In genomic region chr7:140501941-140502340, GRCh38 we compare ENCODE assay signal across 28 cellular contexts. TPM values are rescaled to one million over a fixed set of nuclear protein-coding genes. Genes with fewer than 3 reads are reported as not detected.
DNase-seq lines count a peak whose midpoint lies in the region; ATAC-seq lines count a peak whose summit lies in the region.
"Had no signal": no experiment of that assay in that cellular context is flagged by ENCODE, and none has a peak within 500 bp of the region (broad histone marks: within the 10 kb centered on the region; RNA-seq: fewer than 3 reads in every experiment).

No MANE protein-coding gene starts in this region.

- H3K79me1 ChIP-seq in mesenchymal stem cell (replicated peaks; ENCODE audit: low read length, poor library complexity, severe bottlenecking), result no peaks in the 10 kb centered on the region

- no peak overlapping the region for H3K9ac ChIP-seq in mesenchymal stem cell (ENCODE audit: low read length)
- H3K9ac ChIP-seq: BLaER1 treated with 17β-estradiol and CSF1 and Interleukin-3, amounts not matched to agents 10 nM and 100 nM had no signal

- no peak overlapping the region for H3K4me3 ChIP-seq in mesenchymal stem cell (ENCODE audit: insufficient read depth in 1 of 2, low read depth in 1 of 2, low read length in 2 of 2)
- H3K4me3 ChIP-seq: BLaER1 treated with 17β-estradiol and CSF1 and Interleukin-3, amounts not matched to agents 10 nM and 100 nM; hepatocyte; left lung; SJSA1; spleen; testis; uterus had no signal

- H3K36me3 ChIP-seq in mesenchymal stem cell (ENCODE audit: control insufficient read depth in 1 of 2, insufficient read depth in 2 of 2, low read depth in 1 of 2, low read length in 2 of 2), result no peaks in the 10 kb centered on the region
- H3K36me3 ChIP-seq: BLaER1 treated with 17β-estradiol and CSF1 and Interleukin-3, amounts not matched to agents 10 nM and 100 nM; left lung; SJSA1; spleen; uterus had no signal

- no peak overlapping the region for H3K18ac ChIP-seq in mesenchymal stem cell (ENCODE audit: low read depth in 1 of 2, low read length in 2 of 2)

- peak overlapping the region; percentile 39 for H4K91ac ChIP-seq in mesenchymal stem cell (ENCODE audit: low read length)

- no peak overlapping the region for H3K4ac ChIP-seq in mesenchymal stem cell (ENCODE audit: low read depth in 1 of 2, low read length in 2 of 2)

- H2AFZ ChIP-seq in mesenchymal stem cell (ENCODE audit: low read depth, low read length), result no peak overlapping the region
- H2AFZ ChIP-seq: hepatocyte had no signal

- H3K27ac ChIP-seq in mesenchymal stem cell (ENCODE audit: low read length, poor library complexity, severe bottlenecking), result no peak overlapping the region
- H3K27ac ChIP-seq: BLaER1 treated with 17β-estradiol and CSF1 and Interleukin-3, amounts not matched to agents 10 nM and 100 nM; foreskin keratinocyte; hepatocyte; left lung; SJSA1; spleen; testis; uterus had no signal

- H3K9me3 ChIP-seq in mesenchymal stem cell (ENCODE audit: control insufficient read depth, low read length), result no peaks in the 10 kb centered on the region
- H3K9me3 ChIP-seq: BLaER1 treated with 17β-estradiol and CSF1 and Interleukin-3, amounts not matched to agents 10 nM and 100 nM; left lung; SJSA1; spleen; testis; uterus had no signal

- H4K8ac ChIP-seq in mesenchymal stem cell (ENCODE audit: low read length), result no peak overlapping the region

- WGBS in mesenchymal stem cell, result 89% methylated on average over 4 of the region's 4 CpGs

- H2BK120ac ChIP-seq in mesenchymal stem cell (ENCODE audit: low read depth, low read length), result no peak overlapping the region

- H3K23ac ChIP-seq in mesenchymal stem cell (ENCODE audit: low read length in 2 of 2), result no peak overlapping the region

- H3K4me2 ChIP-seq in mesenchymal stem cell (ENCODE audit: low read length, poor library complexity, severe bottlenecking), result no peak overlapping the region
- H3K4me2 ChIP-seq: BLaER1 treated with 17β-estradiol and CSF1 and Interleukin-3, amounts not matched to agents 10 nM and 100 nM; hepatocyte had no signal

- peak; percentile 97 for DNase-seq in DMS 273 treated with DMSO at 0.1 percent for 48 hours (lab: John Stamatoyannopoulos, UW)
- DNase-seq in HUDEP-2 (lab: John Stamatoyannopoulos, UW; ENCODE audit: unreplicated experiment in 76 of 76), result peak in 67 of 76 experiments; percentile 13 to 80 (median 42)
- DNase-seq in RPMI8226, result peak; percentile 67
- no peak for DNase-seq in mesenchymal stem cell
- DNase-seq in globus pallidus (ENCODE audit: low spot score), result no peak
- DNase-seq: activated CD4-positive, alpha-beta T cell treated with anti-CD3 and anti-CD28 coated beads for 4 hours; activated T-cell treated with anti-CD3 and anti-CD28 coated beads, Interleukin-2, amount 50 U/mL, for 24 hours; effector CD8-positive, alpha-beta T cell; foreskin keratinocyte; HFFc6; immature natural killer cell; left lung; naive thymus-derived CD4-positive, alpha-beta T cell; NCI-H1694; NCI-H226; occipital lobe; retina; spleen; stimulated activated CD4-positive, alpha-beta T cell treated with anti-CD3 and anti-CD28 coated beads, Interleukin-2, amount 100 ng/mL, for 48 hours; testis; uterus had no signal

- H2BK12ac ChIP-seq in mesenchymal stem cell (ENCODE audit: low read length in 2 of 2), result no peak overlapping the region

- H2AK5ac ChIP-seq in mesenchymal stem cell (ENCODE audit: low read length, severe bottlenecking), result no peak overlapping the region

- ATAC-seq in HG02798 (IDR thresholded peaks at IDR 0.05; ENCODE audit: poor library complexity, unreplicated experiment) (no peak), HG02852 (IDR thresholded peaks at IDR 0.05; ENCODE audit: unreplicated experiment) (no peak)
- ATAC-seq: esophagus mucosa; foreskin keratinocyte; left lung; naive thymus-derived CD4-positive, alpha-beta T cell; stimulated activated memory B cell treated with anti-CD40 and anti-IgM and Interleukin-4, amounts not matched to agents 10 μg/mL and 1 μg/mL and 100 μg/mL, for 72 hours had no signal

- no peaks in the 10 kb centered on the region for H3K27me3 ChIP-seq in mesenchymal stem cell (ENCODE audit: control insufficient read depth in 1 of 2, insufficient read depth in 1 of 2, low read length in 2 of 2)
- H3K27me3 ChIP-seq: BLaER1 treated with 17β-estradiol and CSF1 and Interleukin-3, amounts not matched to agents 10 nM and 100 nM; foreskin keratinocyte; hepatocyte; left lung; SJSA1; spleen; testis; uterus had no signal

- H3K14ac ChIP-seq in mesenchymal stem cell (ENCODE audit: low read length in 2 of 2), result no peak overlapping the region

- H3K4me1 ChIP-seq in mesenchymal stem cell (ENCODE audit: control insufficient read depth, insufficient read depth, low read depth, low read length), result peaks cover 6% of the 10 kb centered on the region
- H3K4me1 ChIP-seq: foreskin keratinocyte, left lung, SJSA1 had no signal

- H2BK5ac ChIP-seq in mesenchymal stem cell (ENCODE audit: low read depth, low read length, poor library complexity, severe bottlenecking), result no peak overlapping the region

- H2BK15ac ChIP-seq in mesenchymal stem cell (ENCODE audit: low read depth, poor library complexity, severe bottlenecking), result no peak overlapping the region

RNA-seq across cellular contexts. Expression of gene MKRN1, which starts 22.6 kb away (rescaled TPM):
- polyA plus RNA-seq in mesenchymal stem cell (2013, experiment 1 of 2), result 80.4 TPM
- polyA plus RNA-seq in mesenchymal stem cell (2013, experiment 2 of 2), result 73.1 TPM

Comparison
In these comparisons a context has a peak if more than half of its experiments do, and no peak if none do; other contexts are left out.
1. DNase-seq: peak in DMS 273 treated with DMSO at 0.1 percent for 48 hours (single experiment), HUDEP-2 (67 of 76) and RPMI8226 (single experiment); none in mesenchymal stem cell (single experiment) and globus pallidus (single experiment).